Comparison of ENCODE assay signal across 9 cellular contexts in the genomic region with DNA sequence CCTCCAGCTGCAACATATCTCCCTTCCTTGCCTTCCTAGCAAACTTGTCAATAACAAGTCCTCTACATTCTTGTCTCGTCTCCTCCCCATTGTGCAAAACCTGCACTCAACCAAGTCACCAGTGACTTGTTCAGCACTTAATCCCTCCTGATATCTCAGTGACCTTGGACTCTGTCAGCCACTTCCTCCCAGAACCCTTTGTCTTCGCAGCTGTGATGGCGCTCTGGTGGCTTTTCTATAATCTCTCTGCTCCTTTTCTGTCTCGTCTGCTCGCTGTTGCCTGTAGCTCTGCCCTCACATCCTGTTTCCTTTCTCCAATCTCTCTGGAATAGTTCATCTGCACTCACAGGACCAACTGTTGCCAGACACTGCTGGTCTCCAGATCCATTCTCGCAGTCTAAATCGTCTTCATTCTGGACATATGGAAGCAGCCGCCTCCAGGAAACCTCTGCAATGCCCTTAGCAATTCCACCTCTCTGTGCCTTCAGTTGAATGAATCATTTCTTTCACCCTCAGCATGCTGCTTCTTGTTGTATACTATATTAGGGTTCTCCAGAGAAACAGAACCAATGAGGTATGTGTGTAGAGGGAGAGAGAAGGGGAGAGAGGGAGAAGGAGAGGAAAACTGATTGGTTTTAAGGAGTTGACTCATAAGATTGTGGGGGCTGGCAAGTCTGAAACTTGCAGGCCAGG. TPM values are rescaled to one million over a fixed set of nuclear protein-coding genes. Genes with fewer than 3 reads are reported as not detected.
DNase-seq lines count a peak whose midpoint lies in the region; ATAC-seq, FAIRE-seq and TF ChIP-seq lines count a peak whose summit lies in the region.
"Had no signal": no experiment of that assay in that cellular context is flagged by ENCODE, and none has a peak within 500 bp of the region (broad histone marks: within the 10 kb centered on the region; RNA-seq: fewer than 3 reads in every experiment).

No MANE protein-coding gene starts in this region.

- CTCF ChIA-PET in activated CD8-positive, alpha-beta memory T cell treated with anti-CD3 and anti-CD28 coated beads, Interleukin-2, amount 10 ng/mL, durations not matched to agents 7 days and 5 days (lab: Charles Lee): interaction anchor here (1.1 kb wide), 1 partner anchor 149 kb away, joined by 5 read pairs; no protein-coding TSS in a partner anchor

- peaks cover 21% of the 10 kb centered on the region for H3K36me3 Mint-ChIP-seq in activated CD8-positive, alpha-beta memory T cell treated with anti-CD3 and anti-CD28 coated beads, Interleukin-2, amount 10 ng/mL, durations not matched to agents 7 days and 5 days
- H3K36me3 Mint-ChIP-seq in stimulated activated naive B cell treated with anti-CD40 and anti-IgM and Interleukin-4, amounts not matched to agents 10 μg/mL and 1 μg/mL and 100 μg/mL, for 72 hours: peaks cover 12 to 24% of the 10 kb centered on the region in 2 donors

- no peak overlapping the region for H3K4me3 ChIP-seq in fibroblast of villous mesenchyme (ENCODE audit: low read depth, low read length)
- H3K4me3 ChIP-seq: thoracic aorta had no signal

- ATAC-seq in activated CD8-positive, alpha-beta memory T cell treated with anti-CD3 and anti-CD28 coated beads, Interleukin-2, amount 10 ng/mL, durations not matched to agents 7 days and 5 days: no peak
- ATAC-seq in stimulated activated naive B cell treated with anti-CD40 and anti-IgM and Interleukin-4, amounts not matched to agents 10 μg/mL and 1 μg/mL and 100 μg/mL, for 72 hours (replicated peaks): no peak

- DNase-seq in activated CD8-positive, alpha-beta memory T cell treated with anti-CD3 and anti-CD28 coated beads, Interleukin-2, amount 10 ng/mL, durations not matched to agents 7 days and 5 days: peak; percentile 45
- no peak for DNase-seq in activated CD8-positive, alpha-beta memory T cell treated with anti-CD3 and anti-CD28 coated beads, Interleukin-2, amount 50 U/mL, for 4 hours
- peak; percentile 50 for DNase-seq in UCSD-AML1 (lab: John Stamatoyannopoulos, UW; ENCODE audit: unreplicated experiment)
- peak; percentile 42 for DNase-seq in fibroblast of villous mesenchyme (ENCODE audit: low read depth)
- DNase-seq in stimulated activated naive B cell treated with anti-CD40 and anti-IgM and Interleukin-4, amounts not matched to agents 10 μg/mL and 1 μg/mL and 100 μg/mL, for 72 hours: no peak
- no peak for DNase-seq in NCI-H146 treated with DMSO at 0.1 percent for 48 hours (lab: John Stamatoyannopoulos, UW; ENCODE audit: unreplicated experiment)
- DNase-seq in nucleus accumbens (lab: John Stamatoyannopoulos, UW): no peak
- no peak for DNase-seq in H54 (ENCODE audit: insufficient read length, low spot score)

- no peak for TF ChIP-seq CTCF in fibroblast of villous mesenchyme (IDR thresholded peaks at IDR 0.05; ENCODE audit: insufficient read depth, low read depth, low read length)

- H3K9me3 Mint-ChIP-seq in activated CD8-positive, alpha-beta memory T cell treated with anti-CD3 and anti-CD28 coated beads, Interleukin-2, amount 10 ng/mL, durations not matched to agents 7 days and 5 days (ENCODE audit: low read depth): peaks cover 9% of the 10 kb centered on the region
- peaks cover 7 to 13% of the 10 kb centered on the region in 2 donors for H3K9me3 Mint-ChIP-seq in stimulated activated naive B cell treated with anti-CD40 and anti-IgM and Interleukin-4, amounts not matched to agents 10 μg/mL and 1 μg/mL and 100 μg/mL, for 72 hours

- no peak overlapping the region for H3K4me3 Mint-ChIP-seq in activated CD8-positive, alpha-beta memory T cell treated with anti-CD3 and anti-CD28 coated beads, Interleukin-2, amount 10 ng/mL, durations not matched to agents 7 days and 5 days
- H3K4me3 Mint-ChIP-seq in stimulated activated naive B cell treated with anti-CD40 and anti-IgM and Interleukin-4, amounts not matched to agents 10 μg/mL and 1 μg/mL and 100 μg/mL, for 72 hours: peak overlapping the region; percentile 12 to 18

- H3K4me1 Mint-ChIP-seq in activated CD8-positive, alpha-beta memory T cell treated with anti-CD3 and anti-CD28 coated beads, Interleukin-2, amount 10 ng/mL, durations not matched to agents 7 days and 5 days: peaks cover 51% of the 10 kb centered on the region
- H3K4me1 Mint-ChIP-seq in stimulated activated naive B cell treated with anti-CD40 and anti-IgM and Interleukin-4, amounts not matched to agents 10 μg/mL and 1 μg/mL and 100 μg/mL, for 72 hours: peaks cover 47 to 67% of the 10 kb centered on the region in 2 donors

- H3K27me3 Mint-ChIP-seq in activated CD8-positive, alpha-beta memory T cell treated with anti-CD3 and anti-CD28 coated beads, Interleukin-2, amount 10 ng/mL, durations not matched to agents 7 days and 5 days: peaks cover 3% of the 10 kb centered on the region
- no peaks in the 10 kb centered on the region for H3K27me3 Mint-ChIP-seq in stimulated activated naive B cell treated with anti-CD40 and anti-IgM and Interleukin-4, amounts not matched to agents 10 μg/mL and 1 μg/mL and 100 μg/mL, for 72 hours

- TF ChIP-seq POLR2A in H54 (IDR thresholded peaks at IDR 0.05; ENCODE audit: low read depth, low read length): no peak

- peak overlapping the region; percentile 67 for H3K27ac Mint-ChIP-seq in activated CD8-positive, alpha-beta memory T cell treated with anti-CD3 and anti-CD28 coated beads, Interleukin-2, amount 10 ng/mL, durations not matched to agents 7 days and 5 days
- H3K27ac Mint-ChIP-seq in stimulated activated naive B cell treated with anti-CD40 and anti-IgM and Interleukin-4, amounts not matched to agents 10 μg/mL and 1 μg/mL and 100 μg/mL, for 72 hours: peak overlapping the region; percentile 44

- FAIRE-seq in H54 (lab: Jason Lieb, UNC): no peak

RNA-seq across cellular contexts. Expression of gene IFNAR2, which starts 17.4 kb away (rescaled TPM):
- 10 to 100 TPM; 45.8 to 54.9 TPM for total RNA-seq in activated CD8-positive, alpha-beta memory T cell treated with anti-CD3 and anti-CD28 coated beads, Interleukin-2, amount 10 ng/mL, durations not matched to agents 7 days and 5 days
- total RNA-seq in fibroblast of villous mesenchyme: 3.9 and 5.2 TPM in 2 replicates

RNA-seq across cellular contexts. Expression of gene IL10RB, which starts 53.9 kb away (rescaled TPM):
- 10 to 100 TPM; 30.9 to 34.9 TPM for total RNA-seq in activated CD8-positive, alpha-beta memory T cell treated with anti-CD3 and anti-CD28 coated beads, Interleukin-2, amount 10 ng/mL, durations not matched to agents 7 days and 5 days
- total RNA-seq in fibroblast of villous mesenchyme: 34.5 and 60.9 TPM in 2 replicates

Comparison
In these comparisons a context has a peak if more than half of its experiments do, and no peak if none do; other contexts are left out.
1. DNase-seq: peak in activated CD8-positive, alpha-beta memory T cell treated with anti-CD3 and anti-CD28 coated beads, Interleukin-2, amount 10 ng/mL, durations not matched to agents 7 days and 5 days (single experiment), UCSD-AML1 (single experiment) and fibroblast of villous mesenchyme (single experiment); none in activated CD8-positive, alpha-beta memory T cell treated with anti-CD3 and anti-CD28 coated beads, Interleukin-2, amount 50 U/mL, for 4 hours (single experiment), stimulated activated naive B cell treated with anti-CD40 and anti-IgM and Interleukin-4, amounts not matched to agents 10 μg/mL and 1 μg/mL and 100 μg/mL, for 72 hours (single experiment), NCI-H146 treated with DMSO at 0.1 percent for 48 hours (single experiment), nucleus accumbens (0 of 56) and H54 (single experiment).